Comparison of ENCODE assay signal across 15 cellular contexts in the genomic region with DNA sequence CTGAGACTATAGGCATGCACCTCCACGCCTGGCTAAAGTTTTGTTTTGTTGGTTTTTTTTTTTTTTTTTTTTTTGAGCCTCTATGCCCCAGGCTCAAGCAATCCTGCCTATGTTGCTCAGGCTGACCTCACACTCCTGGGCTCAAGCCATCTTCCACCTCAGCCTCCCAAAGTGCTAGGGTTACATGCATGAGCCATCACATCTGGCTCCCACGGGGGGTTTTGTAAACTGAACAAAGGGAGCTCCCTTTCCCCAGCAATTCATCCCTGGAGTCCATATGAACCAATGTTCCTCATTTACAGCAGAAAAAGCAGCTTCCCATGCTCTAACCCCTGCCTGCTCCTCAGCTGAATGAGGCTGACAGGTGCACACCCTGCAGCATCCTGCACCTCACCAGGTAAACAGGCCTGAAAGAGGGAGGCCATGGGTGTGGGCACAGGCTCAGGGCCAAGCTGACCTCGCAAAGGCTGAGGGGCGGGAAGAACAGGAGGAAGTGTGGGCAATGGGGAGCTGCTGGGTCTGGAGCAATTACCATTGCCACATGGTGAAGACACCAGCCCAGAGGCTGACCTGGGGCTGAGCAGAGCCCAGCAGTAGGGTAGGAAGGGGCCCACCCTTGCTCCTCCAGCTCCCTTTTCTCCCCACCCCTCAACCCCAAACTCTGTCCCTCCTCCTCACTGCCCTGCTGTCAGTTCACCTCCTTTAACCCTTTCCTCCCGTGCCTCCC. TPM values are rescaled to one million over a fixed set of nuclear protein-coding genes. Genes with fewer than 3 reads are reported as not detected.
DNase-seq lines count a peak whose midpoint lies in the region; ATAC-seq and TF ChIP-seq lines count a peak whose summit lies in the region.
"Had no signal": no experiment of that assay in that cellular context is flagged by ENCODE, and none has a peak within 500 bp of the region (broad histone marks: within the 10 kb centered on the region; RNA-seq: fewer than 3 reads in every experiment).

No MANE protein-coding gene starts in this region.

- H3K27ac Mint-ChIP-seq in endothelial cell (ENCODE audit: unreplicated experiment) = no peak overlapping the region
- H3K27ac Mint-ChIP-seq: mesothelial cell of epicardium had no signal

- no peaks in the 10 kb centered on the region for H3K9me3 ChIP-seq in colonic mucosa

- no peaks in the 10 kb centered on the region for H3K9me3 Mint-ChIP-seq in endothelial cell (ENCODE audit: unreplicated experiment)
- H3K9me3 Mint-ChIP-seq: mesothelial cell of epicardium had no signal

- intact Hi-C loops in colonic mucosa (cut with DNase I) = no loop called here

- no peaks in the 10 kb centered on the region for H3K36me3 Mint-ChIP-seq in endothelial cell (ENCODE audit: low read depth, unreplicated experiment)
- H3K36me3 Mint-ChIP-seq: mesothelial cell of epicardium had no signal

- H3K9ac ChIP-seq in colonic mucosa (ENCODE audit: low read depth in 2 of 2, low read length in 2 of 2) = no peak overlapping the region

- DNase-seq in DMS 273 (lab: John Stamatoyannopoulos, UW; ENCODE audit: unreplicated experiment) (peak; percentile 16), DMS 273 treated with DMSO at 0.1 percent for 48 hours (lab: John Stamatoyannopoulos, UW) (no peak), NCI-H2196 treated with DMSO at 0.1 percent for 48 hours (lab: John Stamatoyannopoulos, UW; ENCODE audit: unreplicated experiment) (peak; percentile 17), colonic mucosa (peak; percentile 27), skeletal muscle cell (ENCODE audit: low read depth) (peak; percentile 36), endothelial cell (ENCODE audit: low spot score) (no peak), GM10266 (ENCODE audit: extremely low spot score) (no peak)
- DNase-seq: activated CD4-positive, alpha-beta T cell treated with anti-CD3 and anti-CD28 coated beads for 1 hour; activated effector memory CD4-positive, alpha-beta T cell treated with anti-CD3 and anti-CD28 coated beads, Interleukin-2, amount 50 U/mL, for 16 hours; H7; NCI-H1694 treated with DMSO at 0.1 percent for 48 hours had no signal

- no peak for ATAC-seq in HG03342 (IDR thresholded peaks at IDR 0.05; ENCODE audit: unreplicated experiment)

- H3K4me1 Mint-ChIP-seq in endothelial cell (ENCODE audit: unreplicated experiment) = no peaks in the 10 kb centered on the region

- no peak for TF ChIP-seq CTCF in colonic mucosa (IDR thresholded peaks at IDR 0.05)
- no peak for TF ChIP-seq CTCF in endothelial cell (IDR thresholded peaks at IDR 0.05; ENCODE audit: unreplicated experiment)
- no peak for TF ChIP-seq CTCF in GM10266 (IDR thresholded peaks at IDR 0.05; ENCODE audit: control insufficient read depth, insufficient read depth, low read depth, missing control alignments)

- peaks cover 4% of the 10 kb centered on the region for H3K27me3 Mint-ChIP-seq in endothelial cell (ENCODE audit: unreplicated experiment)

- no peaks in the 10 kb centered on the region for H3K27me3 ChIP-seq in colonic mucosa
- H3K27me3 ChIP-seq: hepatocyte had no signal

- H3K4me1 ChIP-seq in colonic mucosa = no peaks in the 10 kb centered on the region

- H3K4me3 ChIP-seq in colonic mucosa (no peak overlapping the region), skeletal muscle cell (ENCODE audit: low read depth, low read length) (no peak overlapping the region)
- H3K4me3 ChIP-seq: hepatocyte had no signal

- no peak overlapping the region for H3K27ac ChIP-seq in colonic mucosa
- H3K27ac ChIP-seq: 22Rv1, hepatocyte had no signal

- no peaks in the 10 kb centered on the region for H3K36me3 ChIP-seq in colonic mucosa

- no peak overlapping the region for H3K4me3 Mint-ChIP-seq in endothelial cell (ENCODE audit: unreplicated experiment)
- H3K4me3 Mint-ChIP-seq: mesothelial cell of epicardium had no signal

RNA-seq across cellular contexts. Expression of gene RBX1, which starts 58.2 kb away (rescaled TPM):
- total RNA-seq in colonic mucosa = 10 to 100 TPM; 37.7 to 46.0 TPM
- total RNA-seq in endothelial cell (ENCODE audit: unreplicated experiment) = 74.3 TPM

Comparison
In these comparisons a context has a peak if more than half of its experiments do, and no peak if none do; other contexts are left out.
1. DNase-seq: peak in DMS 273 (single experiment), NCI-H2196 treated with DMSO at 0.1 percent for 48 hours (single experiment), colonic mucosa (single experiment) and skeletal muscle cell (single experiment); none in DMS 273 treated with DMSO at 0.1 percent for 48 hours (single experiment), endothelial cell (single experiment) and GM10266 (single experiment).